Comparison of ENCODE assay signal across 8 cellular contexts in the genomic region with DNA sequence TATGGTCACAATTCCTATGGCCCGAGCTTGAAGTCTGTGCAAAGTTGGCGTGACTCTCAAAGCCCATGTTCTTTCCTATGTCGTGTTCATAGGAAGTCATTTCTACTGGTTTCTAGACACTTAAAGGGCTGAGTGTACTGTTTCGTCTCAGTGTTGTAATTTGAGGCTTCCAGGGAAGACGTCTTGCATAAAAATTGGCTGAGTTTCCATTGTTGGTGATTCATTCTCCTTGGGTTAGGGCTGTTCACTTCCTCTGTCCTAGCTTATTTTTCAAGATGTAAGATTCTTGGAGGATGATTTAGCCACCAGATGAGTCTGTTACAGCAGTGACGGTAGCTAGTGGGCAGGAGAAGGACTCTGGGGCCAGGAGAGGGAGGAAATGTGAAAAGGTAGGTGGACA. TPM values are rescaled to one million over a fixed set of nuclear protein-coding genes. Genes with fewer than 3 reads are reported as not detected.
DNase-seq lines count a peak whose midpoint lies in the region; ATAC-seq and TF ChIP-seq lines count a peak whose summit lies in the region.

No MANE protein-coding gene starts in this region.

- no peaks in the 10 kb centered on the region for H3K36me3 ChIP-seq in BJ (ENCODE audit: control insufficient read depth, insufficient read depth, low read length)

- H3K9me3 Mint-ChIP-seq in natural killer cell = no peaks in the 10 kb centered on the region

- POLR2A ChIA-PET in BJ (lab: Charles Lee) = no interaction called here

- no peak overlapping the region for H3K4me3 ChIP-seq in BJ (ENCODE audit: low read depth, low read length)
- H3K4me3 ChIP-seq in choroid plexus epithelial cell (ENCODE audit: low read depth, low read length) = no peak overlapping the region

- H3K27ac Mint-ChIP-seq in natural killer cell = peak overlapping the region; percentile 83 to 87

- no peaks in the 10 kb centered on the region for H3K27me3 ChIP-seq in BJ (ENCODE audit: control insufficient read depth, insufficient read depth, low read length)

- H3K4me3 Mint-ChIP-seq in natural killer cell = peak overlapping the region; percentile 35

- H3K4me1 Mint-ChIP-seq in natural killer cell = peaks cover 29 to 46% of the 10 kb centered on the region in 2 donors

- H3K36me3 Mint-ChIP-seq in natural killer cell = no peaks in the 10 kb centered on the region

- no peaks in the 10 kb centered on the region for H3K27me3 Mint-ChIP-seq in natural killer cell (ENCODE audit: low read depth in 2 of 2)

- CTCF ChIA-PET in BJ (lab: Yijun Ruan, JAX) = no interaction called here

- DNase-seq in BJ (ENCODE audit: low read depth) = peak; percentile 75
- DNase-seq in MV-4-11 (lab: John Stamatoyannopoulos, UW) = peak; percentile 98
- DNase-seq in choroid plexus epithelial cell (ENCODE audit: low read depth) = peak; percentile 91
- DNase-seq in natural killer cell = no peak
- DNase-seq in SW480 (ENCODE audit: low spot score) = no peak
- DNase-seq in NCI-H1105 treated with DMSO at 0.1 percent for 48 hours (lab: John Stamatoyannopoulos, UW) = no peak

- ATAC-seq in natural killer cell = no peak
- no peak for ATAC-seq in HG03432 (IDR thresholded peaks at IDR 0.05; ENCODE audit: unreplicated experiment)
- ATAC-seq in HG03520 (IDR thresholded peaks at IDR 0.05; ENCODE audit: unreplicated experiment) = no peak

- TF ChIP-seq CTCF in BJ (IDR thresholded peaks at IDR 0.05; ENCODE audit: insufficient read depth, low read depth, low read length) (no peak), choroid plexus epithelial cell (conservative IDR thresholded peaks at IDR 0.05; ENCODE audit: low read depth, low read length) (no peak), natural killer cell (IDR thresholded peaks at IDR 0.05) (no peak)

- intact Hi-C loops in natural killer cell (cut with micrococcal nuclease) = no loop called here

RNA-seq across cellular contexts. Expression of gene PIK3R5, which starts 43.1 kb away (rescaled TPM):
- polyA plus RNA-seq in BJ (2011; rRNA removed) = 0.02 TPM in 1 of 2 replicates, not detected in the other
- not detected in 2 replicates for polyA minus RNA-seq in BJ (2011; rRNA and poly(A)+ RNA removed)
- total RNA-seq in natural killer cell = 100 to 1,000 TPM; 254 to 364 (median 348) TPM

RNA-seq across cellular contexts. Expression of gene PIK3R6, which starts 55.0 kb away (rescaled TPM):
- not detected in 2 replicates for polyA plus RNA-seq in BJ (2011; rRNA removed)
- polyA minus RNA-seq in BJ (2011; rRNA and poly(A)+ RNA removed) = 0.05 TPM in 1 of 2 replicates, not detected in the other
- total RNA-seq in natural killer cell = 1 to 10 TPM in 2 of 3 donors, under 1 TPM in 1; 0.84 to 6.3 (median 1.4) TPM

Comparison
In these comparisons a context has a peak if more than half of its experiments do, and no peak if none do; other contexts are left out.
1. DNase-seq: peak in BJ (single experiment), MV-4-11 (single experiment) and choroid plexus epithelial cell (single experiment); none in natural killer cell (single experiment), SW480 (single experiment) and NCI-H1105 treated with DMSO at 0.1 percent for 48 hours (single experiment).